21 cellular contexts compared by ENCODE assay signal in genomic region chr7:91628742-91629141, GRCh38.
A peak's percentile ranks its signal among the peaks of the same experiment; 100 is the strongest.
DNase-seq lines count a peak whose midpoint lies in the region; ATAC-seq and TF ChIP-seq lines count a peak whose summit lies in the region.
"Had no signal": no experiment of that assay in that cellular context is flagged by ENCODE, and none has a peak within 500 bp of the region (broad histone marks: within the 10 kb centered on the region; RNA-seq: fewer than 3 reads in every experiment).

No MANE protein-coding gene starts in this region.

- ATAC-seq in left ventricle myocardium superior (peak; percentile 58), left cardiac atrium (no peak), RWPE2 (ENCODE audit: low read depth) (peak; percentile 53; the same call in 1 of the 3 replicates), GM21423 (IDR thresholded peaks at IDR 0.05; ENCODE audit: unreplicated experiment) (no peak), GM18858 (IDR thresholded peaks at IDR 0.05; ENCODE audit: unreplicated experiment) (no peak)
- no peak for ATAC-seq in activated T-cell treated with anti-CD3 and anti-CD28 coated beads, Interleukin-2, amount 50 U/mL, for 4 hours
- ATAC-seq: left colon had no signal

- TF ChIP-seq CTCF in RWPE2 (IDR thresholded peaks at IDR 0.05; ENCODE audit: poor library complexity, severe bottlenecking) (no peak), fibroblast of mammary gland (conservative IDR thresholded peaks at IDR 0.05; ENCODE audit: control insufficient read depth, insufficient read depth, low read depth, low read length) (no peak)

- H3K36me3 ChIP-seq in RWPE2 (ENCODE audit: low read depth): no peaks in the 10 kb centered on the region
- H3K36me3 ChIP-seq: esophagus muscularis mucosa, vagina had no signal

- H3K27me3 Mint-ChIP-seq in activated T-cell treated with anti-CD3 and anti-CD28 coated beads, Interleukin-2, amount 50 U/mL, for 4 hours (ENCODE audit: low read depth): no peaks in the 10 kb centered on the region
- H3K27me3 Mint-ChIP-seq in immature natural killer cell (ENCODE audit: low read depth in 3 of 3): peaks cover 0 to 4% (median 2%) of the 10 kb centered on the region in 3 donors
- H3K27me3 Mint-ChIP-seq: dendritic cell treated with granulocyte-macrophage colony-stimulating factor and Interleukin-4, amounts not matched to agents 40 ng/mL and 50 ng/mL, for 4 days; stimulated activated naive CD8-positive, alpha-beta T cell treated with anti-CD3 and anti-CD28 coated beads, Interleukin-15, Interleukin-2, amounts not matched to agents 100 ng/mL and 50 ng/mL, for 24 hours had no signal

- no peak overlapping the region for H3K27ac Mint-ChIP-seq in immature natural killer cell
- H3K27ac Mint-ChIP-seq: dendritic cell treated with granulocyte-macrophage colony-stimulating factor and Interleukin-4, amounts not matched to agents 40 ng/mL and 50 ng/mL, for 4 days; HFFc6; IgD-negative memory B cell; stimulated activated naive CD8-positive, alpha-beta T cell treated with anti-CD3 and anti-CD28 coated beads, Interleukin-15, Interleukin-2, amounts not matched to agents 100 ng/mL and 50 ng/mL, for 24 hours had no signal

- DNase-seq in left ventricle myocardium superior (no peak), left cardiac atrium (no peak), RWPE2 (ENCODE audit: low spot score) (no peak), fibroblast of mammary gland (ENCODE audit: low read depth) (peak; percentile 40), immature natural killer cell (no peak)
- no peak for DNase-seq in activated T-cell treated with anti-CD3 and anti-CD28 coated beads, Interleukin-2, amount 50 U/mL, for 4 hours
- DNase-seq: activated gamma-delta T cell; anterior cingulate cortex; HFFc6; left colon; NCI-H1048; NCI-H510A treated with DMSO at 0.1 percent for 48 hours; stimulated activated CD4-positive, alpha-beta T cell treated with anti-CD3 and anti-CD28 coated beads, Interleukin-12 subunit alpha, Interleukin-12 subunit beta, amount 100 ng/mL, for 4 hours had no signal

- H3K9me3 ChIP-seq in RWPE2 (ENCODE audit: severe bottlenecking): no peaks in the 10 kb centered on the region
- H3K9me3 ChIP-seq: esophagus muscularis mucosa, vagina had no signal

- H3K4me3 ChIP-seq in RWPE2 (ENCODE audit: severe bottlenecking): no peak overlapping the region
- no peak overlapping the region for H3K4me3 ChIP-seq in fibroblast of mammary gland (ENCODE audit: control insufficient read depth, low read depth, low read length)
- H3K4me3 ChIP-seq: esophagus muscularis mucosa, hepatocyte, vagina had no signal

- intact Hi-C loops in left ventricle myocardium superior (cut with micrococcal nuclease): no loop called here
- intact Hi-C loops in left cardiac atrium (cut with DNase I): no loop called here

- no peaks in the 10 kb centered on the region for H3K36me3 Mint-ChIP-seq in activated T-cell treated with anti-CD3 and anti-CD28 coated beads, Interleukin-2, amount 50 U/mL, for 4 hours (ENCODE audit: insufficient read depth)
- H3K36me3 Mint-ChIP-seq in immature natural killer cell: no peaks in the 10 kb centered on the region
- H3K36me3 Mint-ChIP-seq: IgD-negative memory B cell had no signal

- H3K9me3 Mint-ChIP-seq in activated T-cell treated with anti-CD3 and anti-CD28 coated beads, Interleukin-2, amount 50 U/mL, for 4 hours: peaks cover 5% of the 10 kb centered on the region
- H3K9me3 Mint-ChIP-seq in immature natural killer cell: peaks cover 4 to 41% (median 13%) of the 10 kb centered on the region in 6 donors
- H3K9me3 Mint-ChIP-seq: dendritic cell treated with granulocyte-macrophage colony-stimulating factor and Interleukin-4, amounts not matched to agents 40 ng/mL and 50 ng/mL, for 4 days; HFFc6; stimulated activated naive CD8-positive, alpha-beta T cell treated with anti-CD3 and anti-CD28 coated beads, Interleukin-15, Interleukin-2, amounts not matched to agents 100 ng/mL and 50 ng/mL, for 24 hours had no signal

- no peaks in the 10 kb centered on the region for H3K27me3 ChIP-seq in RWPE2 (ENCODE audit: insufficient read depth, poor library complexity, severe bottlenecking)
- H3K27me3 ChIP-seq: esophagus muscularis mucosa, hepatocyte, vagina had no signal

- no peak overlapping the region for H3K4me3 Mint-ChIP-seq in activated T-cell treated with anti-CD3 and anti-CD28 coated beads, Interleukin-2, amount 50 U/mL, for 4 hours
- no peak overlapping the region for H3K4me3 Mint-ChIP-seq in immature natural killer cell
- H3K4me3 Mint-ChIP-seq: dendritic cell treated with granulocyte-macrophage colony-stimulating factor and Interleukin-4, amounts not matched to agents 40 ng/mL and 50 ng/mL, for 4 days; HFFc6; IgD-negative memory B cell; stimulated activated naive CD8-positive, alpha-beta T cell treated with anti-CD3 and anti-CD28 coated beads, Interleukin-15, Interleukin-2, amounts not matched to agents 100 ng/mL and 50 ng/mL, for 24 hours had no signal

- peak overlapping the region; percentile 76 for H3K27ac ChIP-seq in RWPE2 (ENCODE audit: poor library complexity, severe bottlenecking)
- H3K27ac ChIP-seq: esophagus muscularis mucosa, hepatocyte, vagina had no signal

- H3K4me1 ChIP-seq in RWPE2 (ENCODE audit: insufficient read depth, poor library complexity, severe bottlenecking): peaks cover 11% of the 10 kb centered on the region
- H3K4me1 ChIP-seq: vagina had no signal

- no peaks in the 10 kb centered on the region for H3K4me1 Mint-ChIP-seq in activated T-cell treated with anti-CD3 and anti-CD28 coated beads, Interleukin-2, amount 50 U/mL, for 4 hours (ENCODE audit: low read depth)
- no peaks in the 10 kb centered on the region for H3K4me1 Mint-ChIP-seq in immature natural killer cell
- H3K4me1 Mint-ChIP-seq: IgD-negative memory B cell had no signal

Comparison
In these comparisons a context has a peak if more than half of its experiments do, and no peak if none do; other contexts are left out.
1. ATAC-seq: peak in left ventricle myocardium superior (single experiment) and RWPE2 (single experiment); none in left cardiac atrium (0 of 2), GM21423 (single experiment), activated T-cell treated with anti-CD3 and anti-CD28 coated beads, Interleukin-2, amount 50 U/mL, for 4 hours (0 of 2) and GM18858 (single experiment).